Comparison of ENCODE assay signal across 8 cellular contexts in the genomic region with DNA sequence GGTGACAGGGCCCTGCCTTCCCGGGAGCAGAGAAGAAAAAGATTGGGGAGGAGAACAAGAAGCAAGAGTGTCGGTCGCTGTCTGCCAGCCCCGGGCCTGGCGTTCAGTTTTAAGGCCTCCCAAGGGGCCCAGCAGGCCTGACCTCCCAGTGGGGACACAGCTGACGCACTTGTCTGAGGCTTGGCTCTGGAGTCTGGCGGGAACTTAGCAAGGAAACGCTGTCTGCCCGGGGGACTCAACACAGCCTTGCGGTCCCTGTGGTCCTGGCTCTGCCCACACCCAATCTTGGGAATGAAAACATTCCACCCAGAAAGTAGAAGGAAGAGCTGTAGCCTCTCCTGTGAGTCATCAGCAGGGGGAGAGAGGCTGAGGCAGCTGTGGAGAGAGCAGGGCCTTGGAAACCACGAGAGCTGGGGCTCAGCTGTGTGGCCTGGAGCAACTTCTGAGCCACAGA. TPM values are rescaled to one million over a fixed set of nuclear protein-coding genes. Genes with fewer than 3 reads are reported as not detected.
DNase-seq lines count a peak whose midpoint lies in the region; ATAC-seq lines count a peak whose summit lies in the region.

No MANE protein-coding gene starts in this region.

- H3K4me1 ChIP-seq in skeletal muscle satellite cell (ENCODE audit: control insufficient read depth, insufficient read depth, low read length), result peaks cover 49% of the 10 kb centered on the region

- no peaks in the 10 kb centered on the region for H3K9me3 ChIP-seq in skeletal muscle satellite cell (replicated peaks; ENCODE audit: low read length)

- H3K4me2 ChIP-seq in skeletal muscle satellite cell (ENCODE audit: low read length), result peak overlapping the region; percentile 44

- intact Hi-C loops in left ventricle myocardium superior (cut with micrococcal nuclease), result no loop called here

- H3K27me3 ChIP-seq in skeletal muscle satellite cell (ENCODE audit: control insufficient read depth, insufficient read depth, low read length), result no peaks in the 10 kb centered on the region

- H3K36me3 ChIP-seq in skeletal muscle satellite cell (ENCODE audit: insufficient read depth, low read length), result no peaks in the 10 kb centered on the region

- peak overlapping the region; percentile 73 for H3K9ac ChIP-seq in skeletal muscle satellite cell (ENCODE audit: low read depth, low read length)

- peak; percentile 84 for DNase-seq in HK-2 (ENCODE audit: unreplicated experiment)
- DNase-seq in amniotic stem cell (lab: John Stamatoyannopoulos, UW), result peak; percentile 87
- peak; percentile 85 for DNase-seq in left ventricle myocardium superior
- DNase-seq in stimulated activated CD4-positive, alpha-beta T cell treated with anti-CD3 and anti-CD28 coated beads, Interleukin-4, amount 100 ng/mL, for 1 hour, result no peak
- no peak for DNase-seq in iPS-NIHi11 (ENCODE audit: low spot score)

- H3K4me3 ChIP-seq in skeletal muscle satellite cell (ENCODE audit: low read length), result peak overlapping the region; percentile 14

- ATAC-seq in left ventricle myocardium superior (peak; percentile 91), HG03439 (IDR thresholded peaks at IDR 0.05; ENCODE audit: unreplicated experiment) (no peak), GM21423 (IDR thresholded peaks at IDR 0.05; ENCODE audit: unreplicated experiment) (no peak)

RNA-seq across cellular contexts. Expression of a gene that starts 54.4 kb away (rescaled TPM):
- 11.6 TPM for total RNA-seq in left ventricle myocardium superior
- total RNA-seq in skeletal muscle satellite cell (2012; rRNA removed), result 6.1 and 6.8 TPM in 2 replicates

Comparison
In these comparisons a context has a peak if more than half of its experiments do, and no peak if none do; other contexts are left out.
1. DNase-seq: peak in HK-2 (single experiment), amniotic stem cell (single experiment) and left ventricle myocardium superior (single experiment); none in stimulated activated CD4-positive, alpha-beta T cell treated with anti-CD3 and anti-CD28 coated beads, Interleukin-4, amount 100 ng/mL, for 1 hour (single experiment) and iPS-NIHi11 (single experiment).